Comparison of ENCODE assay signal across 1 cellular context in the genomic region with DNA sequence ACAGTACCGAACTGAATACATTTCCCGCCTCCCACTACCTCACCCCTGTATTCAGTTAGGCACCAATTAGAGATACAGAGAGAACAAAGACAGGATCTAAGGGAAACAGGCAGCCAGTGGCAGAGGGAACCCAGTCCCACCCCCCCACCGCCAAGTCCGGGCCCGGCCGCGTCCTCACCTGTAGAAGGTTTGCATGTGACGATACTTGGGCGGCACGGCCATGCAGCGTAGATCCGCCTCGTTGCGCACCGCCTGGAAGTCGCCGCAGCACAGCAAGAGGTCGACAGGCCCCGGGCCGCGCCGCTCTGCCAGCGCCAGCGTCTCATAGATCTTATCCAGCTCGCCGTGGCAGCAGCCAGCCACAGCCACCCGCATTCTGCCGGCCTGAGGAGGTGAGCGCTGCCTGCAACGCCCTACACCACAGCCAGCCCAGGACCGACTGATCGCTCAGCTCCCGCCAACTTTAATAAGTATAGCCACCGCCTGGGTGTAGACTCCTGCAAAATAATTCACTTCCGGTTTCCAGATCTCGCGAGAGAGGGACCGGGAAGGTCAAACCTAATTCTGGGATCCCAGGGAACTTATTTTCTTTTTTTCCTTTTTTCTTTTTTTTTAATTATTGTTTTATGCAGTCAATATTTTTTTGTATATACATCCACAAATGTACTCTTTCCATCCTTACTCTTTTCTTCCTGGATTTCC.
TF ChIP-seq lines count a peak whose summit lies in the region.

DBR1 (minus strand) TSS at position 501 of the 702 bp plus-strand sequence; CDS start at position 375, 126 bp downstream.

TF ChIP-seq in K562, 482 proteins besides CTCF, POLR2A, EP300 and RAD21 (continued from another document and continues in another):
- TF ChIP-seq, protein P1, sequence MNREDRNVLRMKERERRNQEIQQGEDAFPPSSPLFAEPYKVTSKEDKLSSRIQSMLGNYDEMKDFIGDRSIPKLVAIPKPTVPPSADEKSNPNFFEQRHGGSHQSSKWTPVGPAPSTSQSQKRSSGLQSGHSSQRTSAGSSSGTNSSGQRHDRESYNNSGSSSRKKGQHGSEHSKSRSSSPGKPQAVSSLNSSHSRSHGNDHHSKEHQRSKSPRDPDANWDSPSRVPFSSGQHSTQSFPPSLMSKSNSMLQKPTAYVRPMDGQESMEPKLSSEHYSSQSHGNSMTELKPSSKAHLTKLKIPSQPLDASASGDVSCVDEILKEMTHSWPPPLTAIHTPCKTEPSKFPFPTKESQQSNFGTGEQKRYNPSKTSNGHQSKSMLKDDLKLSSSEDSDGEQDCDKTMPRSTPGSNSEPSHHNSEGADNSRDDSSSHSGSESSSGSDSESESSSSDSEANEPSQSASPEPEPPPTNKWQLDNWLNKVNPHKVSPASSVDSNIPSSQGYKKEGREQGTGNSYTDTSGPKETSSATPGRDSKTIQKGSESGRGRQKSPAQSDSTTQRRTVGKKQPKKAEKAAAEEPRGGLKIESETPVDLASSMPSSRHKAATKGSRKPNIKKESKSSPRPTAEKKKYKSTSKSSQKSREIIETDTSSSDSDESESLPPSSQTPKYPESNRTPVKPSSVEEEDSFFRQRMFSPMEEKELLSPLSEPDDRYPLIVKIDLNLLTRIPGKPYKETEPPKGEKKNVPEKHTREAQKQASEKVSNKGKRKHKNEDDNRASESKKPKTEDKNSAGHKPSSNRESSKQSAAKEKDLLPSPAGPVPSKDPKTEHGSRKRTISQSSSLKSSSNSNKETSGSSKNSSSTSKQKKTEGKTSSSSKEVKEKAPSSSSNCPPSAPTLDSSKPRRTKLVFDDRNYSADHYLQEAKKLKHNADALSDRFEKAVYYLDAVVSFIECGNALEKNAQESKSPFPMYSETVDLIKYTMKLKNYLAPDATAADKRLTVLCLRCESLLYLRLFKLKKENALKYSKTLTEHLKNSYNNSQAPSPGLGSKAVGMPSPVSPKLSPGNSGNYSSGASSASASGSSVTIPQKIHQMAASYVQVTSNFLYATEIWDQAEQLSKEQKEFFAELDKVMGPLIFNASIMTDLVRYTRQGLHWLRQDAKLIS (CRISPR knock-in tag; IDR thresholded peaks at IDR 0.05), result no peak
- 0 out of 2 replicates have a peak, but pooled peaks have one; percentile 5 for TF ChIP-seq KLF16 (IDR thresholded peaks at IDR 0.05)
- no peak for TF ChIP-seq SNRNP70 (optimal IDR thresholded peaks at IDR 0.05; ENCODE audit: low read depth, low read length)
- TF ChIP-seq, protein P2, sequence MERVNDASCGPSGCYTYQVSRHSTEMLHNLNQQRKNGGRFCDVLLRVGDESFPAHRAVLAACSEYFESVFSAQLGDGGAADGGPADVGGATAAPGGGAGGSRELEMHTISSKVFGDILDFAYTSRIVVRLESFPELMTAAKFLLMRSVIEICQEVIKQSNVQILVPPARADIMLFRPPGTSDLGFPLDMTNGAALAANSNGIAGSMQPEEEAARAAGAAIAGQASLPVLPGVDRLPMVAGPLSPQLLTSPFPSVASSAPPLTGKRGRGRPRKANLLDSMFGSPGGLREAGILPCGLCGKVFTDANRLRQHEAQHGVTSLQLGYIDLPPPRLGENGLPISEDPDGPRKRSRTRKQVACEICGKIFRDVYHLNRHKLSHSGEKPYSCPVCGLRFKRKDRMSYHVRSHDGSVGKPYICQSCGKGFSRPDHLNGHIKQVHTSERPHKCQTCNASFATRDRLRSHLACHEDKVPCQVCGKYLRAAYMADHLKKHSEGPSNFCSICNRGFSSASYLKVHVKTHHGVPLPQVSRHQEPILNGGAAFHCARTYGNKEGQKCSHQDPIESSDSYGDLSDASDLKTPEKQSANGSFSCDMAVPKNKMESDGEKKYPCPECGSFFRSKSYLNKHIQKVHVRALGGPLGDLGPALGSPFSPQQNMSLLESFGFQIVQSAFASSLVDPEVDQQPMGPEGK (CRISPR knock-in tag; IDR thresholded peaks at IDR 0.05; ENCODE audit: borderline replicate concordance), result no peak
- TF ChIP-seq HCFC1 (IDR thresholded peaks at IDR 0.05; ENCODE audit: low read depth, low read length), result 0 out of 2 replicates have a peak, but pooled peaks have one; percentile 9
- no peak for TF ChIP-seq ZNF778 (CRISPR knock-in tag; IDR thresholded peaks at IDR 0.05)
- TF ChIP-seq ZFP91 (CRISPR knock-in tag; IDR thresholded peaks at IDR 0.05), result no peak
- TF ChIP-seq EP400 (IDR thresholded peaks at IDR 0.05), result peak; percentile 80
- TF ChIP-seq, protein P3, sequence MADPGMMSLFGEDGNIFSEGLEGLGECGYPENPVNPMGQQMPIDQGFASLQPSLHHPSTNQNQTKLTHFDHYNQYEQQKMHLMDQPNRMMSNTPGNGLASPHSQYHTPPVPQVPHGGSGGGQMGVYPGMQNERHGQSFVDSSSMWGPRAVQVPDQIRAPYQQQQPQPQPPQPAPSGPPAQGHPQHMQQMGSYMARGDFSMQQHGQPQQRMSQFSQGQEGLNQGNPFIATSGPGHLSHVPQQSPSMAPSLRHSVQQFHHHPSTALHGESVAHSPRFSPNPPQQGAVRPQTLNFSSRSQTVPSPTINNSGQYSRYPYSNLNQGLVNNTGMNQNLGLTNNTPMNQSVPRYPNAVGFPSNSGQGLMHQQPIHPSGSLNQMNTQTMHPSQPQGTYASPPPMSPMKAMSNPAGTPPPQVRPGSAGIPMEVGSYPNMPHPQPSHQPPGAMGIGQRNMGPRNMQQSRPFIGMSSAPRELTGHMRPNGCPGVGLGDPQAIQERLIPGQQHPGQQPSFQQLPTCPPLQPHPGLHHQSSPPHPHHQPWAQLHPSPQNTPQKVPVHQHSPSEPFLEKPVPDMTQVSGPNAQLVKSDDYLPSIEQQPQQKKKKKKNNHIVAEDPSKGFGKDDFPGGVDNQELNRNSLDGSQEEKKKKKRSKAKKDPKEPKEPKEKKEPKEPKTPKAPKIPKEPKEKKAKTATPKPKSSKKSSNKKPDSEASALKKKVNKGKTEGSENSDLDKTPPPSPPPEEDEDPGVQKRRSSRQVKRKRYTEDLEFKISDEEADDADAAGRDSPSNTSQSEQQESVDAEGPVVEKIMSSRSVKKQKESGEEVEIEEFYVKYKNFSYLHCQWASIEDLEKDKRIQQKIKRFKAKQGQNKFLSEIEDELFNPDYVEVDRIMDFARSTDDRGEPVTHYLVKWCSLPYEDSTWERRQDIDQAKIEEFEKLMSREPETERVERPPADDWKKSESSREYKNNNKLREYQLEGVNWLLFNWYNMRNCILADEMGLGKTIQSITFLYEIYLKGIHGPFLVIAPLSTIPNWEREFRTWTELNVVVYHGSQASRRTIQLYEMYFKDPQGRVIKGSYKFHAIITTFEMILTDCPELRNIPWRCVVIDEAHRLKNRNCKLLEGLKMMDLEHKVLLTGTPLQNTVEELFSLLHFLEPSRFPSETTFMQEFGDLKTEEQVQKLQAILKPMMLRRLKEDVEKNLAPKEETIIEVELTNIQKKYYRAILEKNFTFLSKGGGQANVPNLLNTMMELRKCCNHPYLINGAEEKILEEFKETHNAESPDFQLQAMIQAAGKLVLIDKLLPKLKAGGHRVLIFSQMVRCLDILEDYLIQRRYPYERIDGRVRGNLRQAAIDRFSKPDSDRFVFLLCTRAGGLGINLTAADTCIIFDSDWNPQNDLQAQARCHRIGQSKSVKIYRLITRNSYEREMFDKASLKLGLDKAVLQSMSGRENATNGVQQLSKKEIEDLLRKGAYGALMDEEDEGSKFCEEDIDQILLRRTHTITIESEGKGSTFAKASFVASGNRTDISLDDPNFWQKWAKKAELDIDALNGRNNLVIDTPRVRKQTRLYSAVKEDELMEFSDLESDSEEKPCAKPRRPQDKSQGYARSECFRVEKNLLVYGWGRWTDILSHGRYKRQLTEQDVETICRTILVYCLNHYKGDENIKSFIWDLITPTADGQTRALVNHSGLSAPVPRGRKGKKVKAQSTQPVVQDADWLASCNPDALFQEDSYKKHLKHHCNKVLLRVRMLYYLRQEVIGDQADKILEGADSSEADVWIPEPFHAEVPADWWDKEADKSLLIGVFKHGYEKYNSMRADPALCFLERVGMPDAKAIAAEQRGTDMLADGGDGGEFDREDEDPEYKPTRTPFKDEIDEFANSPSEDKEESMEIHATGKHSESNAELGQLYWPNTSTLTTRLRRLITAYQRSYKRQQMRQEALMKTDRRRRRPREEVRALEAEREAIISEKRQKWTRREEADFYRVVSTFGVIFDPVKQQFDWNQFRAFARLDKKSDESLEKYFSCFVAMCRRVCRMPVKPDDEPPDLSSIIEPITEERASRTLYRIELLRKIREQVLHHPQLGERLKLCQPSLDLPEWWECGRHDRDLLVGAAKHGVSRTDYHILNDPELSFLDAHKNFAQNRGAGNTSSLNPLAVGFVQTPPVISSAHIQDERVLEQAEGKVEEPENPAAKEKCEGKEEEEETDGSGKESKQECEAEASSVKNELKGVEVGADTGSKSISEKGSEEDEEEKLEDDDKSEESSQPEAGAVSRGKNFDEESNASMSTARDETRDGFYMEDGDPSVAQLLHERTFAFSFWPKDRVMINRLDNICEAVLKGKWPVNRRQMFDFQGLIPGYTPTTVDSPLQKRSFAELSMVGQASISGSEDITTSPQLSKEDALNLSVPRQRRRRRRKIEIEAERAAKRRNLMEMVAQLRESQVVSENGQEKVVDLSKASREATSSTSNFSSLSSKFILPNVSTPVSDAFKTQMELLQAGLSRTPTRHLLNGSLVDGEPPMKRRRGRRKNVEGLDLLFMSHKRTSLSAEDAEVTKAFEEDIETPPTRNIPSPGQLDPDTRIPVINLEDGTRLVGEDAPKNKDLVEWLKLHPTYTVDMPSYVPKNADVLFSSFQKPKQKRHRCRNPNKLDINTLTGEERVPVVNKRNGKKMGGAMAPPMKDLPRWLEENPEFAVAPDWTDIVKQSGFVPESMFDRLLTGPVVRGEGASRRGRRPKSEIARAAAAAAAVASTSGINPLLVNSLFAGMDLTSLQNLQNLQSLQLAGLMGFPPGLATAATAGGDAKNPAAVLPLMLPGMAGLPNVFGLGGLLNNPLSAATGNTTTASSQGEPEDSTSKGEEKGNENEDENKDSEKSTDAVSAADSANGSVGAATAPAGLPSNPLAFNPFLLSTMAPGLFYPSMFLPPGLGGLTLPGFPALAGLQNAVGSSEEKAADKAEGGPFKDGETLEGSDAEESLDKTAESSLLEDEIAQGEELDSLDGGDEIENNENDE (IDR thresholded peaks at IDR 0.05; ENCODE audit: low read depth, low read length), result no peak
- peak; percentile 74 for TF ChIP-seq ZFP36 (IDR thresholded peaks at IDR 0.05; ENCODE audit: low read depth, low read length, partially characterized antibody)
- TF ChIP-seq U2AF1 (optimal IDR thresholded peaks at IDR 0.05; ENCODE audit: low read depth, low read length), result peak; percentile 42
- peak; percentile 90 for TF ChIP-seq ELF2 (CRISPR knock-in tag; IDR thresholded peaks at IDR 0.05)
- TF ChIP-seq PTBP1 (IDR thresholded peaks at IDR 0.05; ENCODE audit: low read depth, low read length), result no peak
- TF ChIP-seq ZSCAN29 (IDR thresholded peaks at IDR 0.05), result peak; percentile 77
- TF ChIP-seq CXXC5 (CRISPR knock-in tag; IDR thresholded peaks at IDR 0.05), result peak; percentile 70
- no peak for TF ChIP-seq ZNF175 (CRISPR knock-in tag; IDR thresholded peaks at IDR 0.05; ENCODE audit: low read depth)
- 0 out of 4 replicates have a peak, but pooled peaks of 1 of the 2 experiments have one; percentile 11 for TF ChIP-seq FOXK2 (conservative IDR thresholded peaks at IDR 0.05 in 1 of 2, IDR thresholded peaks at IDR 0.05 in 1 of 2; ENCODE audit: low read depth in 2 of 2)
- TF ChIP-seq KDM5B (IDR thresholded peaks at IDR 0.05; ENCODE audit: insufficient replicate concordance, low read depth, low read length), result peak; percentile 97
- peak; percentile 83 for TF ChIP-seq ZFX (CRISPR knock-in tag; IDR thresholded peaks at IDR 0.05)
- TF ChIP-seq SREBF2 (CRISPR knock-in tag; IDR thresholded peaks at IDR 0.05), result no peak
- peak in 1 of 2 experiments; percentile 98; a peak in 2 of 4 replicates for TF ChIP-seq NONO (IDR thresholded peaks at IDR 0.05; ENCODE audit: low read depth in 2 of 2, low read length in 1 of 2)
- TF ChIP-seq RNF2 (IDR thresholded peaks at IDR 0.05), result peak; percentile 25; the same call in 1 of the 2 replicates
- no peak for TF ChIP-seq DACH1 (IDR thresholded peaks at IDR 0.05; ENCODE audit: partially characterized antibody)
- no peak for TF ChIP-seq CREB3 (tag; conservative IDR thresholded peaks at IDR 0.05; ENCODE audit: low read depth)
- peak; percentile 82 for TF ChIP-seq CREB3L1 (IDR thresholded peaks at IDR 0.05; ENCODE audit: borderline replicate concordance, low read depth)
- peak; percentile 93 for TF ChIP-seq ARHGAP35 (IDR thresholded peaks at IDR 0.05; ENCODE audit: partially characterized antibody)
- TF ChIP-seq HNRNPL (IDR thresholded peaks at IDR 0.05; ENCODE audit: low read depth, low read length), result peak; percentile 59; the same call in 1 of the 2 replicates
